8 cellular contexts compared by ENCODE assay signal in genomic region chr7:27154901-27155815, GRCh38. TPM values are rescaled to one million over a fixed set of nuclear protein-coding genes. Genes with fewer than 3 reads are reported as not detected.
DNase-seq lines count a peak whose midpoint lies in the region; ATAC-seq, FAIRE-seq and TF ChIP-seq lines count a peak whose summit lies in the region.

No MANE protein-coding gene starts in this region.

- ATAC-seq in WTC11, result no peak

- H3K4me3 ChIP-seq in fibroblast of villous mesenchyme (ENCODE audit: low read depth, low read length), result peak overlapping the region; percentile 60
- no peak overlapping the region for H3K4me3 ChIP-seq in mesendoderm (ENCODE audit: low read length)

- no peak overlapping the region for H3K27ac ChIP-seq in mesendoderm (ENCODE audit: low read depth, low read length)

- no peak overlapping the region for H3K9ac ChIP-seq in mesendoderm (ENCODE audit: low read length)

- H2BK5ac ChIP-seq in mesendoderm (ENCODE audit: low read length), result no peak overlapping the region

- no peaks in the 10 kb centered on the region for H3K79me2 ChIP-seq in mesendoderm (ENCODE audit: control insufficient read depth, insufficient read depth, low read length)

- H3K27ac Mint-ChIP-seq in WTC11, result no peak overlapping the region

- peaks cover 94% of the 10 kb centered on the region for H3K27me3 ChIP-seq in mesendoderm (ENCODE audit: insufficient read depth, low read length, poor library complexity)

- H4K5ac ChIP-seq in mesendoderm (ENCODE audit: low read length), result no peak overlapping the region

- peak; percentile 27 for FAIRE-seq in G401.6 (lab: Jason Lieb, UNC)

- H2BK120ac ChIP-seq in mesendoderm (ENCODE audit: low read depth, low read length), result no peak overlapping the region

- H3K4me1 Mint-ChIP-seq in WTC11, result peaks cover 23% of the 10 kb centered on the region

- H3K9me3 Mint-ChIP-seq in WTC11, result no peaks in the 10 kb centered on the region

- H3K4me2 ChIP-seq in mesendoderm (ENCODE audit: low read length), result no peak overlapping the region

- H3K56ac ChIP-seq in mesendoderm (ENCODE audit: low read length), result no peak overlapping the region

- CTCF ChIA-PET in WTC11 (lab: Charles Lee), result interaction anchor here (2.0 kb wide), 1 partner anchor 12 kb away, joined by 8 read pairs; the partner anchor contains the start of gene HOXA5

- peaks cover 3% of the 10 kb centered on the region for H3K36me3 Mint-ChIP-seq in WTC11

- no peak overlapping the region for H3K4ac ChIP-seq in mesendoderm (ENCODE audit: low read depth, low read length)

- no peak overlapping the region for H2AK5ac ChIP-seq in mesendoderm (ENCODE audit: low read length)

- no peak overlapping the region for H3K18ac ChIP-seq in mesendoderm (ENCODE audit: low read length)

- no peaks in the 10 kb centered on the region for H3K36me3 ChIP-seq in mesendoderm (ENCODE audit: control insufficient read depth, insufficient read depth, low read length)

- H2BK15ac ChIP-seq in mesendoderm (replicated peaks; ENCODE audit: low read depth), result no peak overlapping the region

- no peaks in the 10 kb centered on the region for H3K79me1 ChIP-seq in mesendoderm (ENCODE audit: low read length)

- TF ChIP-seq CTCF in WTC11 (IDR thresholded peaks at IDR 0.05) (no peak), fibroblast of villous mesenchyme (IDR thresholded peaks at IDR 0.05; ENCODE audit: insufficient read depth, low read depth, low read length) (no peak)

- no CpG with 5 or more reads among the region's 48 CpGs for WGBS in mesendoderm (ENCODE audit: extremely low coverage, insufficient coverage, low lambda C conversion rate)

- DNase-seq in WTC11 (ENCODE audit: low spot score), result no peak
- peak; percentile 61 for DNase-seq in fibroblast of villous mesenchyme (ENCODE audit: low read depth)
- peak; percentile 53 for DNase-seq in stimulated activated CD4-positive, alpha-beta T cell treated with anti-CD3 and anti-CD28 coated beads, Interleukin-2, amount 100 ng/mL, for 4 hours (ENCODE audit: low read depth)
- no peak for DNase-seq in G401 (ENCODE audit: low spot score)
- DNase-seq in GF-D8 (lab: John Stamatoyannopoulos, UW), result no peak
- DNase-seq in SIG-M5 (lab: John Stamatoyannopoulos, UW), result no peak
- DNase-seq in mesendoderm, result no peak

- in situ Hi-C loops in G401 (cut with HindIII; ENCODE audit: low sequenced_read_pairs), result no loop called here

- no peaks in the 10 kb centered on the region for H3K4me1 ChIP-seq in mesendoderm (ENCODE audit: control insufficient read depth, low read depth, low read length)

- H3K23ac ChIP-seq in mesendoderm (ENCODE audit: low read length), result no peak overlapping the region

- peaks cover 100% of the 10 kb centered on the region for H3K27me3 Mint-ChIP-seq in WTC11 (ENCODE audit: low read depth)

- no peak overlapping the region for H4K8ac ChIP-seq in mesendoderm (ENCODE audit: low read depth, low read length)

- peak overlapping the region; percentile 53 for H3K4me3 Mint-ChIP-seq in WTC11

- POLR2A ChIA-PET in WTC11 (lab: Charles Lee), result interaction anchor here (0.5 kb wide), 1 partner anchor 742 kb away, joined by 3 read pairs; no protein-coding TSS in a partner anchor

TF ChIP-seq in WTC11, 78 proteins besides CTCF, POLR2A, EP300 and RAD21:
- TF ChIP-seq ATF1 (CRISPR knock-in tag; IDR thresholded peaks at IDR 0.05) (no peak), RORB (CRISPR knock-in tag; IDR thresholded peaks at IDR 0.05) (no peak), USF1 (CRISPR knock-in tag; IDR thresholded peaks at IDR 0.05) (no peak), MAX (CRISPR knock-in tag; IDR thresholded peaks at IDR 0.05) (no peak), ZNF232 (CRISPR knock-in tag; IDR thresholded peaks at IDR 0.05) (no peak), ZNF512 (CRISPR knock-in tag; IDR thresholded peaks at IDR 0.05; ENCODE audit: borderline replicate concordance) (no peak)

RNA-seq across cellular contexts. Expression of gene HOXA7, which starts 1.3 kb away (rescaled TPM):
- total RNA-seq in WTC11 (2021), result not detected in 3 replicates
- total RNA-seq in fibroblast of villous mesenchyme, result 2.2 and 2.3 TPM in 2 replicates
- total RNA-seq in G401 (2014; rRNA removed; shearing (Covaris generic)), result 4.4 and 7.1 TPM in 2 replicates
- polyA plus RNA-seq in mesendoderm (2013, experiment 1 of 2), result 0.01 TPM
- not detected for polyA plus RNA-seq in mesendoderm (2013, experiment 2 of 2)

RNA-seq across cellular contexts. Expression of gene HOXA3, which starts 2.8 kb away (rescaled TPM):
- 0.11 TPM in 1 of 3 replicates, not detected in the others for total RNA-seq in WTC11 (2021)
- total RNA-seq in fibroblast of villous mesenchyme, result 9.3 and 11.7 TPM in 2 replicates
- total RNA-seq in G401 (2014; rRNA removed; shearing (Covaris generic)), result 2.2 TPM in 1 of 2 replicates, not detected in the other
- polyA plus RNA-seq in mesendoderm (2013, experiment 1 of 2), result not detected
- polyA plus RNA-seq in mesendoderm (2013, experiment 2 of 2), result not detected

RNA-seq across cellular contexts. Expression of gene HOXA6, which starts 7.6 kb away (rescaled TPM):
- total RNA-seq in WTC11 (2021), result not detected in 3 replicates
- 10.6 and 11.2 TPM in 2 replicates for total RNA-seq in fibroblast of villous mesenchyme
- total RNA-seq in G401 (2014; rRNA removed; shearing (Covaris generic)), result 5.1 TPM in 1 of 2 replicates, not detected in the other
- polyA plus RNA-seq in mesendoderm (2013, experiment 1 of 2), result not detected
- polyA plus RNA-seq in mesendoderm (2013, experiment 2 of 2), result not detected

RNA-seq across cellular contexts. Expression of gene HOXA9, which starts 10.2 kb away (rescaled TPM):
- total RNA-seq in WTC11 (2021) (not detected in 3 replicates), fibroblast of villous mesenchyme (17.1 and 20.3 TPM in 2 replicates)
- 66.5 and 71.2 TPM in 2 replicates for total RNA-seq in G401 (2014; rRNA removed; shearing (Covaris generic))
- polyA plus RNA-seq in mesendoderm (2013, experiment 1 of 2), result not detected
- polyA plus RNA-seq in mesendoderm (2013, experiment 2 of 2), result not detected

RNA-seq across cellular contexts. Expression of gene HOXA5, which starts 11.7 kb away (rescaled TPM):
- total RNA-seq in WTC11 (2021) (0.14 TPM in 1 of 3 replicates, not detected in the others), fibroblast of villous mesenchyme (7.4 and 10.8 TPM in 2 replicates)
- 0.81 and 1.6 TPM in 2 replicates for total RNA-seq in G401 (2014; rRNA removed; shearing (Covaris generic))
- not detected for polyA plus RNA-seq in mesendoderm (2013, experiment 1 of 2)
- polyA plus RNA-seq in mesendoderm (2013, experiment 2 of 2), result not detected

Comparison
In these comparisons a context has a peak if more than half of its experiments do, and no peak if none do; other contexts are left out.
1. DNase-seq: peak in fibroblast of villous mesenchyme (single experiment) and stimulated activated CD4-positive, alpha-beta T cell treated with anti-CD3 and anti-CD28 coated beads, Interleukin-2, amount 100 ng/mL, for 4 hours (single experiment); none in WTC11 (single experiment), G401 (single experiment), GF-D8 (single experiment), SIG-M5 (single experiment) and mesendoderm (single experiment).